ENCODE assay signal across 16 cellular contexts in genomic region chr7:2804227-2804763, GRCh38. TPM values are rescaled to one million over a fixed set of nuclear protein-coding genes. Genes with fewer than 3 reads are reported as not detected.
DNase-seq lines count a peak whose midpoint lies in the region; ATAC-seq and TF ChIP-seq lines count a peak whose summit lies in the region.
"Had no signal": no experiment of that assay in that cellular context is flagged by ENCODE, and none has a peak within 500 bp of the region (broad histone marks: within the 10 kb centered on the region; RNA-seq: fewer than 3 reads in every experiment).

No MANE protein-coding gene starts in this region.

- H3K27me3 ChIP-seq in HCT116 (ENCODE audit: insufficient read depth, low read length) (no peaks in the 10 kb centered on the region), RWPE2 (ENCODE audit: insufficient read depth, poor library complexity, severe bottlenecking) (no peaks in the 10 kb centered on the region), foreskin keratinocyte (no peaks in the 10 kb centered on the region), smooth muscle cell (ENCODE audit: low read depth) (no peaks in the 10 kb centered on the region)
- H3K27me3 ChIP-seq: esophagus squamous epithelium, vagina had no signal

- no peaks in the 10 kb centered on the region for H3K36me3 ChIP-seq in HCT116 (ENCODE audit: control insufficient read depth in 1 of 2, insufficient read depth in 2 of 2, low read length in 2 of 2)
- H3K36me3 ChIP-seq in RWPE2 (ENCODE audit: low read depth): no peaks in the 10 kb centered on the region
- no peaks in the 10 kb centered on the region for H3K36me3 ChIP-seq in smooth muscle cell (ENCODE audit: low read depth)
- H3K36me3 ChIP-seq: esophagus squamous epithelium, vagina had no signal

- no TSS peak for BruUV-seq in HCT116 (replicated peaks; lab: Mats Ljungman, UMichigan)

- WGBS in smooth muscle cell (ENCODE audit: low lambda C conversion rate): 77% methylated on average over 6 of the region's 6 CpGs

- H3K9me2 ChIP-seq in HCT116 (ENCODE audit: insufficient read depth): no peaks in the 10 kb centered on the region

- TF ChIP-seq RAD21 in HCT116 (IDR thresholded peaks at IDR 0.05; ENCODE audit: low read depth): no peak

- H4K20me1 ChIP-seq in HCT116 (ENCODE audit: insufficient read depth) (peaks cover 6% of the 10 kb centered on the region; the same call in 1 of the 2 replicates), smooth muscle cell (ENCODE audit: low read depth) (peaks cover 77% of the 10 kb centered on the region)

- H3K4me1 Mint-ChIP-seq in immature natural killer cell: peaks cover 9 to 36% of the 10 kb centered on the region in 2 donors

- no peak overlapping the region for H3K27ac Mint-ChIP-seq in immature natural killer cell
- H3K27ac Mint-ChIP-seq: activated CD4-positive, alpha-beta memory T cell treated with anti-CD3 and anti-CD28 coated beads, Interleukin-2, amount 10 ng/mL, durations not matched to agents 7 days and 5 days; activated T-helper 1 cell treated with anti-CD3 and anti-CD28 coated beads, Interleukin-12 subunit alpha, Interleukin-12 subunit beta, Interleukin-2, Interleukin-4 antibody, amounts not matched to agents 30 ng/mL and 10 ng/mL and 1 ng/mL, durations not matched to agents 14 hours and 24 hours and 36 hours; stimulated activated memory B cell treated with anti-CD40 and anti-IgM and Interleukin-4, amounts not matched to agents 10 μg/mL and 1 μg/mL and 100 μg/mL, for 72 hours had no signal

- H3K9me3 Mint-ChIP-seq in immature natural killer cell: no peaks in the 10 kb centered on the region
- H3K9me3 Mint-ChIP-seq: activated CD4-positive, alpha-beta memory T cell treated with anti-CD3 and anti-CD28 coated beads, Interleukin-2, amount 10 ng/mL, durations not matched to agents 7 days and 5 days; activated T-helper 1 cell treated with anti-CD3 and anti-CD28 coated beads, Interleukin-12 subunit alpha, Interleukin-12 subunit beta, Interleukin-2, Interleukin-4 antibody, amounts not matched to agents 30 ng/mL and 10 ng/mL and 1 ng/mL, durations not matched to agents 14 hours and 24 hours and 36 hours; stimulated activated memory B cell treated with anti-CD40 and anti-IgM and Interleukin-4, amounts not matched to agents 10 μg/mL and 1 μg/mL and 100 μg/mL, for 72 hours had no signal

- CTCF ChIA-PET in HCT116 (lab: Charles Lee): interaction anchor here (0.6 kb wide), 1 partner anchor 60 kb away, joined by 3 read pairs; no protein-coding TSS in a partner anchor

- H3K9ac ChIP-seq in HCT116 (ENCODE audit: low read length): no peak overlapping the region
- H3K9ac ChIP-seq in smooth muscle cell (ENCODE audit: low read depth): no peak overlapping the region

- no peak for TF ChIP-seq POLR2A in HCT116 (IDR thresholded peaks at IDR 0.05; ENCODE audit: borderline replicate concordance, extremely low read depth, insufficient read depth, insufficient read length)

- H3K4me3 Mint-ChIP-seq in immature natural killer cell: no peak overlapping the region
- H3K4me3 Mint-ChIP-seq: activated CD4-positive, alpha-beta memory T cell treated with anti-CD3 and anti-CD28 coated beads, Interleukin-2, amount 10 ng/mL, durations not matched to agents 7 days and 5 days; activated T-helper 1 cell treated with anti-CD3 and anti-CD28 coated beads, Interleukin-12 subunit alpha, Interleukin-12 subunit beta, Interleukin-2, Interleukin-4 antibody, amounts not matched to agents 30 ng/mL and 10 ng/mL and 1 ng/mL, durations not matched to agents 14 hours and 24 hours and 36 hours; stimulated activated memory B cell treated with anti-CD40 and anti-IgM and Interleukin-4, amounts not matched to agents 10 μg/mL and 1 μg/mL and 100 μg/mL, for 72 hours had no signal

- no peak for DNase-seq in HCT116 (ENCODE audit: low read depth, low spot score)
- DNase-seq in RWPE2 (ENCODE audit: low spot score): no peak
- no peak for DNase-seq in foreskin keratinocyte
- DNase-seq in smooth muscle cell (lab: John Stamatoyannopoulos, UW; ENCODE audit: unreplicated experiment): no peak
- DNase-seq in NCI-H2081 treated with DMSO at 0.1 percent for 48 hours (lab: John Stamatoyannopoulos, UW): no peak
- DNase-seq in NCI-H1092 treated with DMSO at 0.1 percent for 48 hours (lab: John Stamatoyannopoulos, UW): no peak
- DNase-seq in immature natural killer cell: no peak
- DNase-seq: activated CD4-positive, alpha-beta memory T cell treated with anti-CD3 and anti-CD28 coated beads, Interleukin-2, amount 10 ng/mL, durations not matched to agents 7 days and 5 days; dermis blood vessel endothelial cell; esophagus squamous epithelium; NCI-H1417 treated with DMSO at 0.1 percent for 48 hours; NCI-H446 treated with DMSO at 0.1 percent for 48 hours had no signal

- H3K4me1 ChIP-seq in HCT116 (ENCODE audit: control insufficient read depth in 1 of 2, insufficient read depth in 2 of 2, low read length in 2 of 2): peaks cover 20 to 26% of the 10 kb centered on the region in 2 experiments
- peaks cover 37% of the 10 kb centered on the region for H3K4me1 ChIP-seq in RWPE2 (ENCODE audit: insufficient read depth, poor library complexity, severe bottlenecking)
- peaks cover 18% of the 10 kb centered on the region for H3K4me1 ChIP-seq in foreskin keratinocyte
- peaks cover 51% of the 10 kb centered on the region for H3K4me1 ChIP-seq in smooth muscle cell (ENCODE audit: low read depth)

- H3F3A ChIP-seq in smooth muscle cell (ENCODE audit: low read depth): peaks cover 19% of the 10 kb centered on the region

- no peak overlapping the region for H2AFZ ChIP-seq in HCT116 (ENCODE audit: low read depth, low read length, poor library complexity, severe bottlenecking)
- H2AFZ ChIP-seq in smooth muscle cell (ENCODE audit: low read depth): no peak overlapping the region

- ATAC-seq in HCT116 (0 out of 2 replicates have a peak, but pooled peaks have one; percentile 47), RWPE2 (ENCODE audit: low read depth) (no peak), foreskin keratinocyte (no peak)
- ATAC-seq: GM12878; stimulated activated memory B cell treated with anti-CD40 and anti-IgM and Interleukin-4, amounts not matched to agents 10 μg/mL and 1 μg/mL and 100 μg/mL, for 72 hours had no signal

- H3K4me2 ChIP-seq in HCT116 (ENCODE audit: low read length) (no peak overlapping the region), smooth muscle cell (peak overlapping the region; percentile 86)

- H3K27me3 Mint-ChIP-seq in immature natural killer cell (ENCODE audit: low read depth in 3 of 3): peaks cover 0 to 8% (median 2%) of the 10 kb centered on the region in 3 donors
- H3K27me3 Mint-ChIP-seq: activated CD4-positive, alpha-beta memory T cell treated with anti-CD3 and anti-CD28 coated beads, Interleukin-2, amount 10 ng/mL, durations not matched to agents 7 days and 5 days; stimulated activated memory B cell treated with anti-CD40 and anti-IgM and Interleukin-4, amounts not matched to agents 10 μg/mL and 1 μg/mL and 100 μg/mL, for 72 hours had no signal

- H3K36me3 Mint-ChIP-seq in immature natural killer cell: peaks cover 0 to 6% (median 0%) of the 10 kb centered on the region in 3 donors

- H3K79me2 ChIP-seq in HCT116 (ENCODE audit: insufficient read depth, low read length) (peaks cover 73% of the 10 kb centered on the region), smooth muscle cell (ENCODE audit: low read depth) (peaks cover 82% of the 10 kb centered on the region)

- RAD21 ChIA-PET in HCT116 (lab: Charles Lee; ENCODE audit: low non-redundant PET in 1 of 2, low total read pairs in 2 of 2, uncharacterized antibody in 2 of 2, unreplicated experiment in 2 of 2): no interaction called here

- H3K27ac ChIP-seq in HCT116 (ENCODE audit: low read depth, low read length) (no peak overlapping the region), RWPE2 (ENCODE audit: poor library complexity, severe bottlenecking) (peak overlapping the region; percentile 79), foreskin keratinocyte (no peak overlapping the region), smooth muscle cell (ENCODE audit: low read depth) (peak overlapping the region; percentile 90)
- H3K27ac ChIP-seq: esophagus squamous epithelium, vagina had no signal

- POLR2A ChIA-PET in HCT116 (lab: Charles Lee): interaction anchor here (0.8 kb wide), 1 partner anchor 26 kb away, joined by 3 read pairs; no protein-coding TSS in a partner anchor

- intact Hi-C loops in HCT116 (cut with micrococcal nuclease): no loop called here

- H3K9me3 ChIP-seq in HCT116 (ENCODE audit: control insufficient read depth in 1 of 2, insufficient read depth in 1 of 2, low read depth in 1 of 2, low read length in 2 of 2) (no peaks in the 10 kb centered on the region), RWPE2 (ENCODE audit: severe bottlenecking) (no peaks in the 10 kb centered on the region), smooth muscle cell (replicated peaks; ENCODE audit: low read depth) (no peaks in the 10 kb centered on the region)
- H3K9me3 ChIP-seq: esophagus squamous epithelium, vagina had no signal

- TF ChIP-seq CTCF in HCT116 (IDR thresholded peaks at IDR 0.05 in 2 of 3, conservative IDR thresholded peaks at IDR 0.05 in 1 of 3; ENCODE audit: borderline replicate concordance in 1 of 3, insufficient read depth in 1 of 3, low read depth in 2 of 3, low read length in 2 of 3): peak in 2 of 3 experiments; percentile 12 to 37; a peak in 2 of 6 replicates
- no peak for TF ChIP-seq CTCF in RWPE2 (IDR thresholded peaks at IDR 0.05; ENCODE audit: poor library complexity, severe bottlenecking)
- TF ChIP-seq CTCF in foreskin keratinocyte (conservative IDR thresholded peaks at IDR 0.05): peak; percentile 17
- TF ChIP-seq CTCF in smooth muscle cell (IDR thresholded peaks at IDR 0.05; ENCODE audit: borderline replicate concordance, insufficient read depth, poor library complexity, severe bottlenecking): no peak

- H3K4me3 ChIP-seq in HCT116 (replicated peaks in 1 of 2; ENCODE audit: low read depth in 1 of 2, low read length in 2 of 2) (no peak overlapping the region), RWPE2 (ENCODE audit: severe bottlenecking) (no peak overlapping the region), smooth muscle cell (no peak overlapping the region)
- H3K4me3 ChIP-seq: esophagus squamous epithelium, GM12878, vagina had no signal

TF ChIP-seq in HCT116, 20 proteins besides CTCF, POLR2A, EP300 and RAD21 (continues in another document):
- TF ChIP-seq ELF1 (IDR thresholded peaks at IDR 0.05; ENCODE audit: borderline replicate concordance, low read depth) (no peak), ATF3 (IDR thresholded peaks at IDR 0.05) (no peak)

RNA-seq across cellular contexts. Expression of gene GNA12, which starts 39.8 kb away (rescaled TPM):
- total RNA-seq in HCT116 (2021; ENCODE audit: unreplicated experiment) (32.6 TPM), foreskin keratinocyte (25.1 and 27.7 TPM in 2 replicates), smooth muscle cell (20.3 and 32.9 TPM in 2 replicates)
- polyA plus RNA-seq in HCT116 (2012): 20.6 and 29.2 TPM in 2 replicates
- polyA plus RNA-seq in foreskin keratinocyte (20.2 and 22.5 TPM in 2 replicates), smooth muscle cell (34.7 and 41.2 TPM in 2 replicates), immature natural killer cell (1 to 10 TPM; 4.7 to 6.1 (median 4.8) TPM)

Comparison
In these comparisons a context has a peak if more than half of its experiments do, and no peak if none do; other contexts are left out.
1. H3K27ac ChIP-seq: peak in RWPE2 (single experiment) and smooth muscle cell (single experiment); none in HCT116 (single experiment) and foreskin keratinocyte (single experiment).
2. CTCF ChIP-seq: peak in HCT116 (2 of 3) and foreskin keratinocyte (single experiment); none in RWPE2 (single experiment) and smooth muscle cell (single experiment).